8 cellular contexts compared by ENCODE assay signal in the genomic region with DNA sequence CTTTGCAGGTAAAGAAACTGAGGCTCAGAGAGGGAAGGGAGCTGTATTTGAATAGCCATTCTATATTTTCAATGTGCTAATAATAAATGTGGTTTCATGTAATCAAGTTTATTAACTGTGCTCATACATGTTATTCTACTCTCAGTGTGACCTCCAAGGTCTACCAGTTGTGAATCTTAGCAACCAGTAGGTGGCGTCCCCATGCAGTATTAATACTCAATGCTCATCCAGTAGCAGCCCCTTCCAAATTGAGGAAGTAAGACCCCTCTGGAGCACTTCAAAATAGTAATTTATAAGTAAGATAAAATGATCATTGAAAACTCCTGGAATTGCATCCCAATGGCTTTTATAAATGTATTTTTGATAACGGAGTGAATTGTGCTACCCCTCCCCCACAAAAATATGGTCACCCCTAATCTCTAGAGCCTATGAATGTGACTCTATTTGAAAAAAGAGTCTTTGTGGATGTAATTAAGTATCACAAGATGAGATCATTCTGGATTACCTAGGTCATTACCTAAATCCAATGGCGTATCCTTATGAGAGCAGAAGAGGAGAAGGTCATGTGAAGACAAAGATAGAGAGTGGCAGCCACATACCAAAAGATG. TPM values are rescaled to one million over a fixed set of nuclear protein-coding genes. Genes with fewer than 3 reads are reported as not detected.
A peak's percentile ranks its signal among the peaks of the same experiment; 100 is the strongest.
DNase-seq lines count a peak whose midpoint lies in the region; ATAC-seq, FAIRE-seq and TF ChIP-seq lines count a peak whose summit lies in the region.

No MANE protein-coding gene starts in this region.

- H3K4me1 ChIP-seq in OCI-LY1 (ENCODE audit: insufficient read depth, low read length, severe bottlenecking), result no peaks in the 10 kb centered on the region
- no peaks in the 10 kb centered on the region; a peak in 1 of 5 replicates for H3K4me1 ChIP-seq in K562 (replicated peaks in 1 of 2; ENCODE audit: control insufficient read depth in 2 of 2, insufficient read depth in 2 of 2, low read length in 2 of 2)
- H3K4me1 ChIP-seq in right lobe of liver, result peaks cover 0 to 14% (median 5%) of the 10 kb centered on the region in 4 donors

- no peak overlapping the region for H3K27ac Mint-ChIP-seq in activated T-helper 2 cell treated with anti-CD3 and anti-CD28 coated beads, Interferon-gamma antibody, Interleukin-2, Interleukin-4, amounts not matched to agents 10 μg/mL and 5 μg/mL and 100 μg/mL, durations not matched to agents 14 hours and 24 hours and 36 hours

- H3K4me1 Mint-ChIP-seq in activated T-helper 2 cell treated with anti-CD3 and anti-CD28 coated beads, Interferon-gamma antibody, Interleukin-2, Interleukin-4, amounts not matched to agents 10 μg/mL and 5 μg/mL and 100 μg/mL, durations not matched to agents 14 hours and 24 hours and 36 hours (ENCODE audit: low read depth), result peaks cover 12% of the 10 kb centered on the region

- intact Hi-C loops in K562 (cut with micrococcal nuclease), result loop anchor here (1.0 to 5.0 kb wide), 3 partner anchors 52 to 187 kb away; partner anchors contain the start of genes PI4K2B and ZCCHC4
- intact Hi-C loops in right lobe of liver (cut with DNase I), result loop anchor here in 1 of 2 donors (5.0 kb wide), 1 partner anchor 52 kb away; the partner anchor contains the start of gene PI4K2B
- intact Hi-C loops in activated T-helper 2 cell treated with anti-CD3 and anti-CD28 coated beads, Interferon-gamma antibody, Interleukin-2, Interleukin-4, amounts not matched to agents 10 μg/mL and 5 μg/mL and 100 μg/mL, durations not matched to agents 14 hours and 24 hours and 36 hours (cut with micrococcal nuclease), result loop anchor here (1.0 to 2.0 kb wide), 2 partner anchors 132 to 187 kb away; partner anchors contain the start of gene ZCCHC4

- no peak for TF ChIP-seq EP300 in K562 (IDR thresholded peaks at IDR 0.05; ENCODE audit: low read length)

- no peaks in the 10 kb centered on the region for H3K9me2 ChIP-seq in OCI-LY1 (ENCODE audit: low read depth, low read length)

- H3K9me1 ChIP-seq in K562 (ENCODE audit: control insufficient read depth, insufficient read depth, low read length), result no peaks in the 10 kb centered on the region

- peak; percentile 82 for ATAC-seq in GM19043 (IDR thresholded peaks at IDR 0.05; ENCODE audit: low read depth, unreplicated experiment)
- ATAC-seq in HG03139 (IDR thresholded peaks at IDR 0.05; ENCODE audit: unreplicated experiment), result peak; percentile 73
- ATAC-seq in K562, result peak; percentile 96
- ATAC-seq in right lobe of liver, result peak; percentile 74 to 82 (median 76)

- H4K20me1 ChIP-seq in OCI-LY1 (ENCODE audit: insufficient read depth, low read length) (no peaks in the 10 kb centered on the region), K562 (replicated peaks; ENCODE audit: control insufficient read depth, insufficient read depth, low read length) (no peaks in the 10 kb centered on the region; the same call in none of the 2 replicates)

- no peak overlapping the region for H3K4me3 Mint-ChIP-seq in activated T-helper 2 cell treated with anti-CD3 and anti-CD28 coated beads, Interferon-gamma antibody, Interleukin-2, Interleukin-4, amounts not matched to agents 10 μg/mL and 5 μg/mL and 100 μg/mL, durations not matched to agents 14 hours and 24 hours and 36 hours (ENCODE audit: low read depth)

- 24% methylated on average over 3 of the region's 3 CpGs for WGBS in K562 (ENCODE audit: insufficient coverage, low coverage, missing lambda C conversion rate)
- whole genome bisulfite sequencing in right lobe of liver (ENCODE audit: insufficient coverage, low coverage, low lambda C conversion rate, missing lambda C conversion rate), result 47% methylated on average over 3 of the region's 3 CpGs

- H2AFZ ChIP-seq in OCI-LY1 (ENCODE audit: low read length) (no peak overlapping the region), K562 (ENCODE audit: low read depth, low read length) (no peak overlapping the region)

- H3K4me3 ChIP-seq in OCI-LY1 (ENCODE audit: low read depth, low read length, poor library complexity, severe bottlenecking) (no peak overlapping the region), K562 (no peak overlapping the region), right lobe of liver (no peak overlapping the region)

- H3K36me3 Mint-ChIP-seq in activated T-helper 2 cell treated with anti-CD3 and anti-CD28 coated beads, Interferon-gamma antibody, Interleukin-2, Interleukin-4, amounts not matched to agents 10 μg/mL and 5 μg/mL and 100 μg/mL, durations not matched to agents 14 hours and 24 hours and 36 hours (ENCODE audit: low read depth), result peaks cover 3% of the 10 kb centered on the region

- H3K9me3 ChIP-seq in OCI-LY1 (ENCODE audit: low read length) (no peaks in the 10 kb centered on the region), K562 (replicated peaks; ENCODE audit: control insufficient read depth, insufficient read depth, low read depth, low read length) (no peaks in the 10 kb centered on the region), right lobe of liver (no peaks in the 10 kb centered on the region)

- H3K27me3 ChIP-seq in OCI-LY1 (ENCODE audit: insufficient read depth, low read length) (no peaks in the 10 kb centered on the region), K562 (ENCODE audit: control insufficient read depth in 2 of 2, insufficient read depth in 2 of 2, low read length in 2 of 2) (no peaks in the 10 kb centered on the region), right lobe of liver (no peaks in the 10 kb centered on the region)

- H3K79me2 ChIP-seq in OCI-LY1 (ENCODE audit: insufficient read depth, low read length) (no peaks in the 10 kb centered on the region), K562 (ENCODE audit: control insufficient read depth, insufficient read depth, low read length) (no peaks in the 10 kb centered on the region)

- no peaks in the 10 kb centered on the region for H3K36me3 ChIP-seq in OCI-LY1 (ENCODE audit: insufficient read depth, low read length)
- H3K36me3 ChIP-seq in K562 (ENCODE audit: control insufficient read depth, insufficient read depth, low read length), result no peaks in the 10 kb centered on the region
- no peaks in the 10 kb centered on the region for H3K36me3 ChIP-seq in right lobe of liver

- POLR2A ChIA-PET in K562 (lab: Yijun Ruan, JAX), result no interaction called here

- CTCF ChIA-PET in K562 (lab: Yijun Ruan, JAX; ENCODE audit: low intra/inter-chr PET ratio), result interaction anchor here (1.5 kb wide), 1 partner anchor 186 kb away, joined by 5 read pairs; no protein-coding TSS in a partner anchor

- peak; percentile 64 for TF ChIP-seq CTCF in OCI-LY1 (IDR thresholded peaks at IDR 0.05; ENCODE audit: low read length)
- TF ChIP-seq CTCF in K562 (IDR thresholded peaks at IDR 0.05 in 2 of 3, conservative IDR thresholded peaks at IDR 0.05 in 1 of 3; ENCODE audit: insufficient read depth in 2 of 3, low read depth in 1 of 3, low read length in 3 of 3), result peak; percentile 65 to 76 (median 68)
- TF ChIP-seq CTCF in right lobe of liver (IDR thresholded peaks at IDR 0.05), result peak; percentile 70 to 74 (median 73)

- peak; percentile 78 for FAIRE-seq in K562 (lab: Jason Lieb, UNC)

- in situ Hi-C loops in K562 (cut with MboI), result no loop called here

- no peak overlapping the region for H3K4me2 ChIP-seq in OCI-LY1 (ENCODE audit: low read length)
- no peak overlapping the region for H3K4me2 ChIP-seq in K562 (ENCODE audit: insufficient read depth, low read length)

- H3K27ac ChIP-seq in OCI-LY1 (ENCODE audit: low read depth, low read length, poor library complexity, severe bottlenecking), result no peak overlapping the region
- no peak overlapping the region for H3K27ac ChIP-seq in K562 (ENCODE audit: extremely low read depth, low read depth, low read length)
- no peak overlapping the region for H3K27ac ChIP-seq in right lobe of liver

- TF ChIP-seq POLR2A in K562 (conservative IDR thresholded peaks at IDR 0.05) (no peak), right lobe of liver (IDR thresholded peaks at IDR 0.05) (no peak)

- H3K9me3 Mint-ChIP-seq in activated T-helper 2 cell treated with anti-CD3 and anti-CD28 coated beads, Interferon-gamma antibody, Interleukin-2, Interleukin-4, amounts not matched to agents 10 μg/mL and 5 μg/mL and 100 μg/mL, durations not matched to agents 14 hours and 24 hours and 36 hours, result no peaks in the 10 kb centered on the region

- peak; percentile 62 for DNase-seq in D341Med (ENCODE audit: low spot score)
- DNase-seq in K562 (ENCODE audit: extremely low read depth in 1 of 4, low spot score in 3 of 4), result peak; percentile 33 to 70 (median 54)
- no peak for DNase-seq in right lobe of liver
- no peak for DNase-seq in activated T-helper 2 cell treated with anti-CD3 and anti-CD28 coated beads, Interferon-gamma antibody, Interleukin-2, Interleukin-4, amounts not matched to agents 10 μg/mL and 5 μg/mL and 100 μg/mL, durations not matched to agents 14 hours and 24 hours and 36 hours (ENCODE audit: low spot score)
- no peak for DNase-seq in GM19240 (ENCODE audit: insufficient read length, low spot score)

- H3K27me3 Mint-ChIP-seq in activated T-helper 2 cell treated with anti-CD3 and anti-CD28 coated beads, Interferon-gamma antibody, Interleukin-2, Interleukin-4, amounts not matched to agents 10 μg/mL and 5 μg/mL and 100 μg/mL, durations not matched to agents 14 hours and 24 hours and 36 hours (ENCODE audit: low read depth), result no peaks in the 10 kb centered on the region

- peak; percentile 54 to 65; a peak in 3 of 4 replicates for TF ChIP-seq RAD21 in K562 (CRISPR knock-in tag; conservative IDR thresholded peaks at IDR 0.05 in 1 of 2, IDR thresholded peaks at IDR 0.05 in 1 of 2)

- no peaks in the 10 kb centered on the region for H3F3A ChIP-seq in OCI-LY1 (ENCODE audit: insufficient read depth, low read length)

- no TSS peak for BruUV-seq in K562 (replicated peaks; lab: Mats Ljungman, UMichigan)

- H3K9ac ChIP-seq in OCI-LY1 (ENCODE audit: low read length), result no peak overlapping the region
- no peak overlapping the region for H3K9ac ChIP-seq in K562 (ENCODE audit: insufficient read depth in 1 of 2, low read depth in 2 of 2, low read length in 2 of 2)

RNA-seq across cellular contexts. Expression of gene SEPSECS, which starts 20.4 kb away (rescaled TPM):
- total RNA-seq in K562 (2011; cell fraction: chromatin; rRNA removed; ENCODE audit: low replicate concordance), result 8.9 and 33.9 TPM in 2 replicates
- 6.2 TPM in 2 replicates for total RNA-seq in K562 (2011; cell fraction: nucleolus; rRNA removed)
- 12.7 and 20.5 TPM in 2 replicates for total RNA-seq in K562 (2011; cell fraction: nucleoplasm; rRNA removed)
- 5.2 and 5.7 TPM in 2 replicates for total RNA-seq in K562 (2014; rRNA removed)
- 10.4 and 13.0 TPM in 2 replicates for total RNA-seq in K562 (2014; rRNA removed; fragmentation: Illumina TruSeq; extraction: Trizol)
- total RNA-seq in K562 (2015; rRNA removed; fragmentation: Illumina TruSeq; extraction: Trizol), result 7.2 and 7.9 TPM in 2 replicates
- total RNA-seq in K562 (2021), result 10.5 and 12.5 TPM in 2 replicates
- 16.9 and 17.2 TPM in 2 replicates for polyA plus RNA-seq in K562 (2011; rRNA removed)
- 3.7 and 7.0 TPM in 2 replicates for polyA plus RNA-seq in K562 (2011; cell fraction: cytosol; rRNA removed)
- polyA plus RNA-seq in K562 (2011; cell fraction: nucleus; rRNA removed), result 14.6 and 22.0 TPM in 2 replicates
- 4.7 and 5.9 TPM in 2 replicates for polyA plus RNA-seq in K562 (2012)
- 7.7 and 7.9 TPM in 2 replicates for polyA plus RNA-seq in K562 (2014; fragmentation: Illumina TruSeq; extraction: Trizol)
- polyA plus RNA-seq in K562 (2014; fragmentation: Nextera tagmentation; extraction: Ambion mirVana), result 1 to 10 TPM; 3.9 to 4.9 TPM
- 6.5 and 8.9 TPM in 2 replicates for polyA plus RNA-seq in K562 (2014; rRNA removed)
- 24.6 and 26.4 TPM in 2 replicates for polyA minus RNA-seq in K562 (2011; rRNA and poly(A)+ RNA removed)
- 6.0 and 7.9 TPM in 2 replicates for polyA minus RNA-seq in K562 (2011; cell fraction: cytosol; rRNA and poly(A)+ RNA removed)
- 13.1 and 23.7 TPM in 2 replicates for polyA minus RNA-seq in K562 (2011; cell fraction: nucleus; rRNA and poly(A)+ RNA removed)
- 10 to 100 TPM; 17.0 to 26.6 (median 22.7) TPM for total RNA-seq in right lobe of liver
- 13.4 TPM in 2 replicates for total RNA-seq in activated T-helper 2 cell treated with anti-CD3 and anti-CD28 coated beads, Interferon-gamma antibody, Interleukin-2, Interleukin-4, amounts not matched to agents 10 μg/mL and 5 μg/mL and 100 μg/mL, durations not matched to agents 14 hours and 24 hours and 36 hours

RNA-seq across cellular contexts. Expression of gene PI4K2B, which starts 53.2 kb away (rescaled TPM):
- 4.1 and 14.0 TPM in 2 replicates for total RNA-seq in K562 (2011; cell fraction: chromatin; rRNA removed; ENCODE audit: low replicate concordance)
- 3.5 and 4.5 TPM in 2 replicates for total RNA-seq in K562 (2011; cell fraction: nucleolus; rRNA removed)
- total RNA-seq in K562 (2011; cell fraction: nucleoplasm; rRNA removed), result 6.3 and 8.2 TPM in 2 replicates
- total RNA-seq in K562 (2014; rRNA removed), result 16.8 and 19.7 TPM in 2 replicates
- total RNA-seq in K562 (2014; rRNA removed; fragmentation: Illumina TruSeq; extraction: Trizol), result 21.4 and 26.5 TPM in 2 replicates
- 15.0 and 16.1 TPM in 2 replicates for total RNA-seq in K562 (2015; rRNA removed; fragmentation: Illumina TruSeq; extraction: Trizol)
- 14.2 and 17.4 TPM in 2 replicates for total RNA-seq in K562 (2021)
- polyA plus RNA-seq in K562 (2011; rRNA removed), result 14.3 and 18.6 TPM in 2 replicates
- 3.0 and 4.8 TPM in 2 replicates for polyA plus RNA-seq in K562 (2011; cell fraction: cytosol; rRNA removed)
- 5.3 and 6.3 TPM in 2 replicates for polyA plus RNA-seq in K562 (2011; cell fraction: nucleus; rRNA removed)
- 10.9 and 12.6 TPM in 2 replicates for polyA plus RNA-seq in K562 (2012)
- 12.4 and 12.8 TPM in 2 replicates for polyA plus RNA-seq in K562 (2014; fragmentation: Illumina TruSeq; extraction: Trizol)
- polyA plus RNA-seq in K562 (2014; fragmentation: Nextera tagmentation; extraction: Ambion mirVana), result 1 to 10 TPM; 4.5 to 5.4 TPM
- 13.4 and 16.5 TPM in 2 replicates for polyA plus RNA-seq in K562 (2014; rRNA removed)
- 9.7 and 11.4 TPM in 2 replicates for polyA minus RNA-seq in K562 (2011; rRNA and poly(A)+ RNA removed)
- polyA minus RNA-seq in K562 (2011; cell fraction: cytosol; rRNA and poly(A)+ RNA removed), result 4.0 and 6.8 TPM in 2 replicates
- polyA minus RNA-seq in K562 (2011; cell fraction: nucleus; rRNA and poly(A)+ RNA removed), result 4.4 and 7.6 TPM in 2 replicates
- total RNA-seq in right lobe of liver, result 10 to 100 TPM; 17.1 to 33.5 (median 22.8) TPM
- 38.6 and 40.7 TPM in 2 replicates for total RNA-seq in activated T-helper 2 cell treated with anti-CD3 and anti-CD28 coated beads, Interferon-gamma antibody, Interleukin-2, Interleukin-4, amounts not matched to agents 10 μg/mL and 5 μg/mL and 100 μg/mL, durations not matched to agents 14 hours and 24 hours and 36 hours

Comparison
In these comparisons a context has a peak if more than half of its experiments do, and no peak if none do; other contexts are left out.
1. DNase-seq: peak in D341Med (single experiment) and K562 (4 of 4); none in right lobe of liver (0 of 3), activated T-helper 2 cell treated with anti-CD3 and anti-CD28 coated beads, Interferon-gamma antibody, Interleukin-2, Interleukin-4, amounts not matched to agents 10 μg/mL and 5 μg/mL and 100 μg/mL, durations not matched to agents 14 hours and 24 hours and 36 hours (single experiment) and GM19240 (single experiment).
2. Peak in every context shown above with its lines, with median percentiles within 50 percentile points of each other: ATAC-seq and CTCF ChIP-seq.